15 cellular contexts compared by ENCODE assay signal in genomic region chr5:94432499-94432898, GRCh38.
DNase-seq lines count a peak whose midpoint lies in the region; ATAC-seq and TF ChIP-seq lines count a peak whose summit lies in the region.
"Had no signal": no experiment of that assay in that cellular context is flagged by ENCODE, and none has a peak within 500 bp of the region (broad histone marks: within the 10 kb centered on the region; RNA-seq: fewer than 3 reads in every experiment).

No MANE protein-coding gene starts in this region.

- ATAC-seq in body of pancreas (peak; percentile 87), upper lobe of right lung (peak; percentile 62), HG03378 (IDR thresholded peaks at IDR 0.05; ENCODE audit: unreplicated experiment) (no peak), HG03571 (IDR thresholded peaks at IDR 0.05; ENCODE audit: unreplicated experiment) (no peak)
- ATAC-seq: A549 had no signal

- TF ChIP-seq CTCF in body of pancreas (IDR thresholded peaks at IDR 0.05) (no peak), upper lobe of right lung (IDR thresholded peaks at IDR 0.05) (no peak)

- no peaks in the 10 kb centered on the region for H3K36me3 ChIP-seq in body of pancreas (replicated peaks in 1 of 2; ENCODE audit: insufficient read depth in 1 of 2, low read depth in 2 of 2)
- H3K36me3 ChIP-seq in upper lobe of right lung = no peaks in the 10 kb centered on the region

- intact Hi-C loops in body of pancreas (cut with DNase I) (no loop called here), upper lobe of right lung (cut with DNase I) (no loop called here)

- H3K27me3 ChIP-seq in body of pancreas (no peaks in the 10 kb centered on the region), upper lobe of right lung (no peaks in the 10 kb centered on the region)
- H3K27me3 ChIP-seq: heart right ventricle had no signal

- H3K27ac ChIP-seq in body of pancreas = peak overlapping the region in 3 of 4 donors; percentile 56 to 87 (median 78)
- no peak overlapping the region for H3K27ac ChIP-seq in upper lobe of right lung
- H3K27ac ChIP-seq: A549 had no signal

- H3K4me3 ChIP-seq in body of pancreas (no peak overlapping the region), upper lobe of right lung (no peak overlapping the region)
- H3K4me3 ChIP-seq: A549, heart right ventricle had no signal

- DNase-seq in NOMO-1 treated with DMSO at 0.1 percent for 48 hours (lab: John Stamatoyannopoulos, UW; ENCODE audit: unreplicated experiment) = peak; percentile 12
- no peak for DNase-seq in NOMO-1 treated with dmso at 0.1 percent for 144 hours (lab: John Stamatoyannopoulos, UW; ENCODE audit: unreplicated experiment)
- peak in 3 of 4 donors; percentile 13 to 75 (median 21) for DNase-seq in body of pancreas
- peak; percentile 1 for DNase-seq in kidney tubule cell (ENCODE audit: low spot score)
- no peak for DNase-seq in upper lobe of right lung
- DNase-seq in NCI-H2081 (lab: John Stamatoyannopoulos, UW) = no peak
- DNase-seq: activated CD4-positive, alpha-beta memory T cell treated with anti-CD3 and anti-CD28 coated beads for 36 hours; activated naive CD4-positive, alpha-beta T cell; DMS79 treated with DMSO at 0.1 percent for 48 hours; heart right ventricle; NCI-H1694; retina had no signal

- H3K4me1 ChIP-seq in body of pancreas (peaks cover 17% of the 10 kb centered on the region), upper lobe of right lung (no peaks in the 10 kb centered on the region)

- TF ChIP-seq POLR2A in body of pancreas (IDR thresholded peaks at IDR 0.05) = no peak

- H3K9me3 ChIP-seq in body of pancreas = no peaks in the 10 kb centered on the region
- H3K9me3 ChIP-seq in upper lobe of right lung = no peaks in the 10 kb centered on the region
- H3K9me3 ChIP-seq: A549 had no signal

Comparison
In these comparisons a context has a peak if more than half of its experiments do, and no peak if none do; other contexts are left out.
1. DNase-seq: peak in NOMO-1 treated with DMSO at 0.1 percent for 48 hours (single experiment), body of pancreas (3 of 4) and kidney tubule cell (single experiment); none in NOMO-1 treated with dmso at 0.1 percent for 144 hours (single experiment), upper lobe of right lung (single experiment) and NCI-H2081 (0 of 2).
2. ATAC-seq: peak in body of pancreas (single experiment) and upper lobe of right lung (single experiment); none in HG03378 (single experiment) and HG03571 (single experiment).